Comparison of ENCODE assay signal across 1 cellular context in genomic region chr11:706957-707816, GRCh38.
TF ChIP-seq lines count a peak whose summit lies in the region.

No MANE protein-coding gene starts in this region.

TF ChIP-seq in HepG2, 621 proteins besides CTCF, POLR2A, EP300 and RAD21 (continued from another document and continues in another):
- peak; percentile 93 for TF ChIP-seq FOXC1 (CRISPR knock-in tag; IDR thresholded peaks at IDR 0.05; ENCODE audit: borderline replicate concordance)
- TF ChIP-seq ISX (CRISPR knock-in tag; conservative IDR thresholded peaks at IDR 0.05) = no peak
- TF ChIP-seq, protein P1, sequence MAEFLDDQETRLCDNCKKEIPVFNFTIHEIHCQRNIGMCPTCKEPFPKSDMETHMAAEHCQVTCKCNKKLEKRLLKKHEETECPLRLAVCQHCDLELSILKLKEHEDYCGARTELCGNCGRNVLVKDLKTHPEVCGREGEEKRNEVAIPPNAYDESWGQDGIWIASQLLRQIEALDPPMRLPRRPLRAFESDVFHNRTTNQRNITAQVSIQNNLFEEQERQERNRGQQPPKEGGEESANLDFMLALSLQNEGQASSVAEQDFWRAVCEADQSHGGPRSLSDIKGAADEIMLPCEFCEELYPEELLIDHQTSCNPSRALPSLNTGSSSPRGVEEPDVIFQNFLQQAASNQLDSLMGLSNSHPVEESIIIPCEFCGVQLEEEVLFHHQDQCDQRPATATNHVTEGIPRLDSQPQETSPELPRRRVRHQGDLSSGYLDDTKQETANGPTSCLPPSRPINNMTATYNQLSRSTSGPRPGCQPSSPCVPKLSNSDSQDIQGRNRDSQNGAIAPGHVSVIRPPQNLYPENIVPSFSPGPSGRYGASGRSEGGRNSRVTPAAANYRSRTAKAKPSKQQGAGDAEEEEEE (CRISPR knock-in tag; IDR thresholded peaks at IDR 0.05; ENCODE audit: borderline replicate concordance) = 0 out of 2 replicates have a peak, but pooled peaks have one; percentile 40
- TF ChIP-seq NFYC (CRISPR knock-in tag; IDR thresholded peaks at IDR 0.05) = peak; percentile 9; the same call in 1 of the 2 replicates
- 0 out of 2 replicates have a peak, but pooled peaks have one; percentile 22 for TF ChIP-seq REL (CRISPR knock-in tag; conservative IDR thresholded peaks at IDR 0.05)
- 0 out of 2 replicates have a peak, but pooled peaks have one; percentile 31 for TF ChIP-seq HHEX (CRISPR knock-in tag; IDR thresholded peaks at IDR 0.05)
- TF ChIP-seq ZNF672 (CRISPR knock-in tag; IDR thresholded peaks at IDR 0.05) = no peak
- TF ChIP-seq ZBTB7A (CRISPR knock-in tag; IDR thresholded peaks at IDR 0.05) = peak; percentile 82
- peak; percentile 94 for TF ChIP-seq SKI (IDR thresholded peaks at IDR 0.05; ENCODE audit: partially characterized antibody)
- TF ChIP-seq KLF6 (CRISPR knock-in tag; IDR thresholded peaks at IDR 0.05) = peak; percentile 34; the same call in 1 of the 2 replicates
- peak; percentile 95 for TF ChIP-seq RXRB (CRISPR knock-in tag; IDR thresholded peaks at IDR 0.05; ENCODE audit: borderline replicate concordance)
- TF ChIP-seq MZF1 (CRISPR knock-in tag; IDR thresholded peaks at IDR 0.05; ENCODE audit: borderline replicate concordance) = no peak
- no peak; the same call in 1 of the 2 replicates for TF ChIP-seq ETV5 (CRISPR knock-in tag; IDR thresholded peaks at IDR 0.05; ENCODE audit: borderline replicate concordance)
- TF ChIP-seq SMAD9 (CRISPR knock-in tag; IDR thresholded peaks at IDR 0.05) = no peak
- TF ChIP-seq PAX8 (CRISPR knock-in tag; IDR thresholded peaks at IDR 0.05; ENCODE audit: borderline replicate concordance) = 0 out of 2 replicates have a peak, but pooled peaks have one; percentile 40
- peak; percentile 79 for TF ChIP-seq ASH2L (IDR thresholded peaks at IDR 0.05; ENCODE audit: insufficient read length, low read depth, low read length)
- TF ChIP-seq ARNT2 (CRISPR knock-in tag; IDR thresholded peaks at IDR 0.05; ENCODE audit: low read depth) = peak; percentile 88
- no peak for TF ChIP-seq TOE1 (CRISPR knock-in tag; IDR thresholded peaks at IDR 0.05)
- peak; percentile 95 for TF ChIP-seq NCOA1 (CRISPR knock-in tag; IDR thresholded peaks at IDR 0.05)
- TF ChIP-seq MXD4 (CRISPR knock-in tag; IDR thresholded peaks at IDR 0.05) = 0 out of 2 replicates have a peak, but pooled peaks have one; percentile 40
- 0 out of 2 replicates have a peak, but pooled peaks have one; percentile 68 for TF ChIP-seq ZNF329 (CRISPR knock-in tag; IDR thresholded peaks at IDR 0.05; ENCODE audit: low read depth)
- TF ChIP-seq PLRG1 (conservative IDR thresholded peaks at IDR 0.05) = no peak
- no peak for TF ChIP-seq ATF7 (IDR thresholded peaks at IDR 0.05)
- peak; percentile 77 for TF ChIP-seq ATF7 (CRISPR knock-in tag; IDR thresholded peaks at IDR 0.05)
- peak; percentile 88 for TF ChIP-seq ZNF263 (CRISPR knock-in tag; IDR thresholded peaks at IDR 0.05)
- TF ChIP-seq, protein P2, sequence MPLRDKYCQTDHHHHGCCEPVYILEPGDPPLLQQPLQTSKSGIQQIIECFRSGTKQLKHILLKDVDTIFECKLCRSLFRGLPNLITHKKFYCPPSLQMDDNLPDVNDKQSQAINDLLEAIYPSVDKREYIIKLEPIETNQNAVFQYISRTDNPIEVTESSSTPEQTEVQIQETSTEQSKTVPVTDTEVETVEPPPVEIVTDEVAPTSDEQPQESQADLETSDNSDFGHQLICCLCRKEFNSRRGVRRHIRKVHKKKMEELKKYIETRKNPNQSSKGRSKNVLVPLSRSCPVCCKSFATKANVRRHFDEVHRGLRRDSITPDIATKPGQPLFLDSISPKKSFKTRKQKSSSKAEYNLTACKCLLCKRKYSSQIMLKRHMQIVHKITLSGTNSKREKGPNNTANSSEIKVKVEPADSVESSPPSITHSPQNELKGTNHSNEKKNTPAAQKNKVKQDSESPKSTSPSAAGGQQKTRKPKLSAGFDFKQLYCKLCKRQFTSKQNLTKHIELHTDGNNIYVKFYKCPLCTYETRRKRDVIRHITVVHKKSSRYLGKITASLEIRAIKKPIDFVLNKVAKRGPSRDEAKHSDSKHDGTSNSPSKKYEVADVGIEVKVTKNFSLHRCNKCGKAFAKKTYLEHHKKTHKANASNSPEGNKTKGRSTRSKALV (CRISPR knock-in tag; IDR thresholded peaks at IDR 0.05) = 0 out of 2 replicates have a peak, but pooled peaks have one; percentile 21
- no peak for TF ChIP-seq CC2D1A (CRISPR knock-in tag; IDR thresholded peaks at IDR 0.05)
- TF ChIP-seq FOXA3 (CRISPR knock-in tag; IDR thresholded peaks at IDR 0.05) = peak; percentile 52
- peak; percentile 85 for TF ChIP-seq HDAC2 (CRISPR knock-in tag; IDR thresholded peaks at IDR 0.05)
- TF ChIP-seq, protein P3, sequence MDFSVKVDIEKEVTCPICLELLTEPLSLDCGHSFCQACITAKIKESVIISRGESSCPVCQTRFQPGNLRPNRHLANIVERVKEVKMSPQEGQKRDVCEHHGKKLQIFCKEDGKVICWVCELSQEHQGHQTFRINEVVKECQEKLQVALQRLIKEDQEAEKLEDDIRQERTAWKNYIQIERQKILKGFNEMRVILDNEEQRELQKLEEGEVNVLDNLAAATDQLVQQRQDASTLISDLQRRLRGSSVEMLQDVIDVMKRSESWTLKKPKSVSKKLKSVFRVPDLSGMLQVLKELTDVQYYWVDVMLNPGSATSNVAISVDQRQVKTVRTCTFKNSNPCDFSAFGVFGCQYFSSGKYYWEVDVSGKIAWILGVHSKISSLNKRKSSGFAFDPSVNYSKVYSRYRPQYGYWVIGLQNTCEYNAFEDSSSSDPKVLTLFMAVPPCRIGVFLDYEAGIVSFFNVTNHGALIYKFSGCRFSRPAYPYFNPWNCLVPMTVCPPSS (IDR thresholded peaks at IDR 0.05) = no peak
- TF ChIP-seq FIP1L1 (IDR thresholded peaks at IDR 0.05; ENCODE audit: borderline replicate concordance, insufficient read depth, low read depth, low read length) = no peak
- TF ChIP-seq ZSCAN21 (CRISPR knock-in tag; IDR thresholded peaks at IDR 0.05; ENCODE audit: borderline replicate concordance) = peak; percentile 50; the same call in 1 of the 2 replicates
- TF ChIP-seq ZNF232 (CRISPR knock-in tag; IDR thresholded peaks at IDR 0.05; ENCODE audit: borderline replicate concordance) = 0 out of 2 replicates have a peak, but pooled peaks have one; percentile 47
- peak; percentile 65; the same call in 1 of the 2 replicates for TF ChIP-seq NFKB2 (CRISPR knock-in tag; IDR thresholded peaks at IDR 0.05; ENCODE audit: borderline replicate concordance)
- TF ChIP-seq, protein P4, sequence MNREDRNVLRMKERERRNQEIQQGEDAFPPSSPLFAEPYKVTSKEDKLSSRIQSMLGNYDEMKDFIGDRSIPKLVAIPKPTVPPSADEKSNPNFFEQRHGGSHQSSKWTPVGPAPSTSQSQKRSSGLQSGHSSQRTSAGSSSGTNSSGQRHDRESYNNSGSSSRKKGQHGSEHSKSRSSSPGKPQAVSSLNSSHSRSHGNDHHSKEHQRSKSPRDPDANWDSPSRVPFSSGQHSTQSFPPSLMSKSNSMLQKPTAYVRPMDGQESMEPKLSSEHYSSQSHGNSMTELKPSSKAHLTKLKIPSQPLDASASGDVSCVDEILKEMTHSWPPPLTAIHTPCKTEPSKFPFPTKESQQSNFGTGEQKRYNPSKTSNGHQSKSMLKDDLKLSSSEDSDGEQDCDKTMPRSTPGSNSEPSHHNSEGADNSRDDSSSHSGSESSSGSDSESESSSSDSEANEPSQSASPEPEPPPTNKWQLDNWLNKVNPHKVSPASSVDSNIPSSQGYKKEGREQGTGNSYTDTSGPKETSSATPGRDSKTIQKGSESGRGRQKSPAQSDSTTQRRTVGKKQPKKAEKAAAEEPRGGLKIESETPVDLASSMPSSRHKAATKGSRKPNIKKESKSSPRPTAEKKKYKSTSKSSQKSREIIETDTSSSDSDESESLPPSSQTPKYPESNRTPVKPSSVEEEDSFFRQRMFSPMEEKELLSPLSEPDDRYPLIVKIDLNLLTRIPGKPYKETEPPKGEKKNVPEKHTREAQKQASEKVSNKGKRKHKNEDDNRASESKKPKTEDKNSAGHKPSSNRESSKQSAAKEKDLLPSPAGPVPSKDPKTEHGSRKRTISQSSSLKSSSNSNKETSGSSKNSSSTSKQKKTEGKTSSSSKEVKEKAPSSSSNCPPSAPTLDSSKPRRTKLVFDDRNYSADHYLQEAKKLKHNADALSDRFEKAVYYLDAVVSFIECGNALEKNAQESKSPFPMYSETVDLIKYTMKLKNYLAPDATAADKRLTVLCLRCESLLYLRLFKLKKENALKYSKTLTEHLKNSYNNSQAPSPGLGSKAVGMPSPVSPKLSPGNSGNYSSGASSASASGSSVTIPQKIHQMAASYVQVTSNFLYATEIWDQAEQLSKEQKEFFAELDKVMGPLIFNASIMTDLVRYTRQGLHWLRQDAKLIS (CRISPR knock-in tag; IDR thresholded peaks at IDR 0.05) = no peak
- TF ChIP-seq, protein P5, sequence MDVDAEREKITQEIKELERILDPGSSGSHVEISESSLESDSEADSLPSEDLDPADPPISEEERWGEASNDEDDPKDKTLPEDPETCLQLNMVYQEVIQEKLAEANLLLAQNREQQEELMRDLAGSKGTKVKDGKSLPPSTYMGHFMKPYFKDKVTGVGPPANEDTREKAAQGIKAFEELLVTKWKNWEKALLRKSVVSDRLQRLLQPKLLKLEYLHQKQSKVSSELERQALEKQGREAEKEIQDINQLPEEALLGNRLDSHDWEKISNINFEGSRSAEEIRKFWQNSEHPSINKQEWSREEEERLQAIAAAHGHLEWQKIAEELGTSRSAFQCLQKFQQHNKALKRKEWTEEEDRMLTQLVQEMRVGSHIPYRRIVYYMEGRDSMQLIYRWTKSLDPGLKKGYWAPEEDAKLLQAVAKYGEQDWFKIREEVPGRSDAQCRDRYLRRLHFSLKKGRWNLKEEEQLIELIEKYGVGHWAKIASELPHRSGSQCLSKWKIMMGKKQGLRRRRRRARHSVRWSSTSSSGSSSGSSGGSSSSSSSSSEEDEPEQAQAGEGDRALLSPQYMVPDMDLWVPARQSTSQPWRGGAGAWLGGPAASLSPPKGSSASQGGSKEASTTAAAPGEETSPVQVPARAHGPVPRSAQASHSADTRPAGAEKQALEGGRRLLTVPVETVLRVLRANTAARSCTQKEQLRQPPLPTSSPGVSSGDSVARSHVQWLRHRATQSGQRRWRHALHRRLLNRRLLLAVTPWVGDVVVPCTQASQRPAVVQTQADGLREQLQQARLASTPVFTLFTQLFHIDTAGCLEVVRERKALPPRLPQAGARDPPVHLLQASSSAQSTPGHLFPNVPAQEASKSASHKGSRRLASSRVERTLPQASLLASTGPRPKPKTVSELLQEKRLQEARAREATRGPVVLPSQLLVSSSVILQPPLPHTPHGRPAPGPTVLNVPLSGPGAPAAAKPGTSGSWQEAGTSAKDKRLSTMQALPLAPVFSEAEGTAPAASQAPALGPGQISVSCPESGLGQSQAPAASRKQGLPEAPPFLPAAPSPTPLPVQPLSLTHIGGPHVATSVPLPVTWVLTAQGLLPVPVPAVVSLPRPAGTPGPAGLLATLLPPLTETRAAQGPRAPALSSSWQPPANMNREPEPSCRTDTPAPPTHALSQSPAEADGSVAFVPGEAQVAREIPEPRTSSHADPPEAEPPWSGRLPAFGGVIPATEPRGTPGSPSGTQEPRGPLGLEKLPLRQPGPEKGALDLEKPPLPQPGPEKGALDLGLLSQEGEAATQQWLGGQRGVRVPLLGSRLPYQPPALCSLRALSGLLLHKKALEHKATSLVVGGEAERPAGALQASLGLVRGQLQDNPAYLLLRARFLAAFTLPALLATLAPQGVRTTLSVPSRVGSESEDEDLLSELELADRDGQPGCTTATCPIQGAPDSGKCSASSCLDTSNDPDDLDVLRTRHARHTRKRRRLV (CRISPR knock-in tag; IDR thresholded peaks at IDR 0.05) = peak; percentile 89
- TF ChIP-seq TFDP1 (CRISPR knock-in tag; IDR thresholded peaks at IDR 0.05; ENCODE audit: borderline replicate concordance) = peak; percentile 60; the same call in 1 of the 2 replicates
- no peak for TF ChIP-seq MLX (CRISPR knock-in tag; IDR thresholded peaks at IDR 0.05)
- peak; percentile 69; the same call in 1 of the 2 replicates for TF ChIP-seq ZNF572 (CRISPR knock-in tag; IDR thresholded peaks at IDR 0.05)
- TF ChIP-seq, protein P6, sequence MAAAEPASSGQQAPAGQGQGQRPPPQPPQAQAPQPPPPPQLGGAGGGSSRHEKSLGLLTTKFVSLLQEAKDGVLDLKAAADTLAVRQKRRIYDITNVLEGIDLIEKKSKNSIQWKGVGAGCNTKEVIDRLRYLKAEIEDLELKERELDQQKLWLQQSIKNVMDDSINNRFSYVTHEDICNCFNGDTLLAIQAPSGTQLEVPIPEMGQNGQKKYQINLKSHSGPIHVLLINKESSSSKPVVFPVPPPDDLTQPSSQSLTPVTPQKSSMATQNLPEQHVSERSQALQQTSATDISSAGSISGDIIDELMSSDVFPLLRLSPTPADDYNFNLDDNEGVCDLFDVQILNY (CRISPR knock-in tag; conservative IDR thresholded peaks at IDR 0.05) = 0 out of 2 replicates have a peak, but pooled peaks have one; percentile 7
- peak; percentile 4; the same call in 1 of the 2 replicates for TF ChIP-seq HMG20B (CRISPR knock-in tag; conservative IDR thresholded peaks at IDR 0.05)
- TF ChIP-seq XRCC5 (optimal IDR thresholded peaks at IDR 0.05; ENCODE audit: low read length) = peak; percentile 80
- TF ChIP-seq ZNF414 (CRISPR knock-in tag; IDR thresholded peaks at IDR 0.05) = peak; percentile 91
- TF ChIP-seq CBX5 (CRISPR knock-in tag; IDR thresholded peaks at IDR 0.05; ENCODE audit: borderline replicate concordance) = peak; percentile 22; the same call in 1 of the 2 replicates
- 0 out of 2 replicates have a peak, but pooled peaks have one; percentile 84 for TF ChIP-seq ZNF556 (CRISPR knock-in tag; IDR thresholded peaks at IDR 0.05; ENCODE audit: borderline replicate concordance)
